13 cellular contexts compared by ENCODE assay signal in genomic region chr9:3963266-3964019, GRCh38.
DNase-seq lines count a peak whose midpoint lies in the region; ATAC-seq and TF ChIP-seq lines count a peak whose summit lies in the region.
"Had no signal": no experiment of that assay in that cellular context is flagged by ENCODE, and none has a peak within 500 bp of the region (broad histone marks: within the 10 kb centered on the region; RNA-seq: fewer than 3 reads in every experiment).

No MANE protein-coding gene starts in this region.

- TF ChIP-seq POLR2A in ovary (IDR thresholded peaks at IDR 0.05) = no peak

- TF ChIP-seq CTCF in Caco-2 (IDR thresholded peaks at IDR 0.05; ENCODE audit: insufficient read depth in 1 of 2, low read depth in 1 of 2, low read length in 1 of 2, severe bottlenecking in 1 of 2, unreplicated experiment in 1 of 2) (no peak), Panc1 (IDR thresholded peaks at IDR 0.05) (no peak), fibroblast of mammary gland (conservative IDR thresholded peaks at IDR 0.05; ENCODE audit: control insufficient read depth, insufficient read depth, low read depth, low read length) (no peak), ovary (IDR thresholded peaks at IDR 0.05) (no peak)

- intact Hi-C loops in Caco-2 (cut with micrococcal nuclease; ENCODE audit: unreplicated experiment) (loop anchor here (5.0 kb wide), 1 partner anchor 41 kb away; no protein-coding TSS in a partner anchor), Panc1 (cut with micrococcal nuclease; ENCODE audit: unreplicated experiment) (no loop called here), ovary (cut with DNase I) (loop anchor here in 1 of 4 donors (10.0 kb wide), 1 partner anchor 91 kb away; no protein-coding TSS in a partner anchor)

- POLR2A ChIA-PET in Caco-2 (lab: Charles Lee) = no interaction called here
- POLR2A ChIA-PET in Panc1 (lab: Charles Lee) = no interaction called here

- H3K27ac ChIP-seq in Panc1 (ENCODE audit: low read length) = peak overlapping the region; percentile 69
- H3K27ac ChIP-seq in ovary = no peak overlapping the region

- no peaks in the 10 kb centered on the region for H3K9me3 Mint-ChIP-seq in Caco-2 (ENCODE audit: unreplicated experiment)

- in situ Hi-C loops in Panc1 (cut with HindIII; ENCODE audit: low pct_unique_long_range_greater_than_20kb, low sequenced_read_pairs) = no loop called here

- no peak overlapping the region for H3K4me3 ChIP-seq in Caco-2 (ENCODE audit: low read depth, low read length)
- peak overlapping the region in 1 of 2 experiments; percentile 18; a peak in 2 of 4 replicates for H3K4me3 ChIP-seq in Panc1 (ENCODE audit: low read depth in 2 of 2, low read length in 2 of 2)
- no peak overlapping the region for H3K4me3 ChIP-seq in fibroblast of mammary gland (ENCODE audit: control insufficient read depth, low read depth, low read length)
- no peak overlapping the region for H3K4me3 ChIP-seq in ovary

- H3K4me3 Mint-ChIP-seq in Caco-2 (ENCODE audit: unreplicated experiment) = no peak overlapping the region

- H3K27me3 Mint-ChIP-seq in Caco-2 (ENCODE audit: insufficient read depth, unreplicated experiment) = no peaks in the 10 kb centered on the region

- no peak for TF ChIP-seq EP300 in ovary (IDR thresholded peaks at IDR 0.05)

- H3K4me1 Mint-ChIP-seq in Caco-2 (ENCODE audit: low read depth, unreplicated experiment) = peaks cover 8% of the 10 kb centered on the region

- H3K36me3 Mint-ChIP-seq in Caco-2 (ENCODE audit: insufficient read depth, unreplicated experiment) = no peaks in the 10 kb centered on the region

- H3K27me3 ChIP-seq in Caco-2 (replicated peaks; ENCODE audit: control insufficient read depth, insufficient read depth, low read length) (no peaks in the 10 kb centered on the region), Panc1 (ENCODE audit: control insufficient read depth, insufficient read depth, low read length) (no peaks in the 10 kb centered on the region), ovary (no peaks in the 10 kb centered on the region)

- no TSS peak for BruUV-seq in Caco-2 (replicated peaks; lab: Mats Ljungman, UMichigan)
- no TSS peak for BruUV-seq in Panc1 (replicated peaks; lab: Mats Ljungman, UMichigan)

- peaks cover 12% of the 10 kb centered on the region for H3K4me1 ChIP-seq in Caco-2
- no peaks in the 10 kb centered on the region; the same call in 1 of the 2 replicates for H3K4me1 ChIP-seq in Panc1 (ENCODE audit: control insufficient read depth, insufficient read depth, low read length)
- H3K4me1 ChIP-seq in ovary (ENCODE audit: insufficient read depth) = peaks cover 8% of the 10 kb centered on the region

- no peaks in the 10 kb centered on the region for H3K9me3 ChIP-seq in Caco-2
- no peaks in the 10 kb centered on the region for H3K9me3 ChIP-seq in Panc1 (ENCODE audit: control insufficient read depth, insufficient read depth, low read depth, low read length)
- no peaks in the 10 kb centered on the region for H3K9me3 ChIP-seq in ovary

- H3K36me3 ChIP-seq in Caco-2 (ENCODE audit: control insufficient read depth, insufficient read depth, low read length) (no peaks in the 10 kb centered on the region), Panc1 (ENCODE audit: control insufficient read depth, insufficient read depth, low read length) (no peaks in the 10 kb centered on the region), ovary (no peaks in the 10 kb centered on the region)

- no peak for DNase-seq in Caco-2
- no peak for DNase-seq in Panc1 (ENCODE audit: low read depth, low spot score)
- DNase-seq in fibroblast of mammary gland (ENCODE audit: low read depth) = peak; percentile 94
- peak; percentile 44 to 75 (median 68) for DNase-seq in ovary
- no peak for DNase-seq in activated naive CD4-positive, alpha-beta T cell treated with Interleukin-2 at 50 U/mL for 16 hours
- no peak for DNase-seq in NOMO-1 treated with dmso at 0.1 percent for 144 hours (lab: John Stamatoyannopoulos, UW; ENCODE audit: unreplicated experiment)
- DNase-seq in COLO668 (lab: John Stamatoyannopoulos, UW; ENCODE audit: unreplicated experiment) = no peak
- DNase-seq: activated effector memory CD4-positive, alpha-beta T cell treated with Interleukin-2 at 50 U/mL for 16 hours; DMS153; NCI-H1694 treated with DMSO at 0.1 percent for 48 hours; nucleus accumbens; T-helper 9 cell had no signal

- WGBS in ovary, 3 donors = 25 to 29% (median 27%) methylated on average over 11 of the region's 11 CpGs

- peak overlapping the region; percentile 58 for H3K27ac Mint-ChIP-seq in Caco-2 (ENCODE audit: unreplicated experiment)

- ATAC-seq in Panc1 (peak; percentile 78), GM19452 (IDR thresholded peaks at IDR 0.05; ENCODE audit: unreplicated experiment) (no peak)

- CTCF ChIA-PET in Caco-2 (lab: Charles Lee) (no interaction called here), Panc1 (lab: Charles Lee) (no interaction called here)

Comparison
In these comparisons a context has a peak if more than half of its experiments do, and no peak if none do; other contexts are left out.
1. DNase-seq: peak in fibroblast of mammary gland (single experiment) and ovary (5 of 5); none in Caco-2 (0 of 2), Panc1 (single experiment), activated naive CD4-positive, alpha-beta T cell treated with Interleukin-2 at 50 U/mL for 16 hours (single experiment), NOMO-1 treated with dmso at 0.1 percent for 144 hours (single experiment) and COLO668 (single experiment).